In the genomic region with DNA sequence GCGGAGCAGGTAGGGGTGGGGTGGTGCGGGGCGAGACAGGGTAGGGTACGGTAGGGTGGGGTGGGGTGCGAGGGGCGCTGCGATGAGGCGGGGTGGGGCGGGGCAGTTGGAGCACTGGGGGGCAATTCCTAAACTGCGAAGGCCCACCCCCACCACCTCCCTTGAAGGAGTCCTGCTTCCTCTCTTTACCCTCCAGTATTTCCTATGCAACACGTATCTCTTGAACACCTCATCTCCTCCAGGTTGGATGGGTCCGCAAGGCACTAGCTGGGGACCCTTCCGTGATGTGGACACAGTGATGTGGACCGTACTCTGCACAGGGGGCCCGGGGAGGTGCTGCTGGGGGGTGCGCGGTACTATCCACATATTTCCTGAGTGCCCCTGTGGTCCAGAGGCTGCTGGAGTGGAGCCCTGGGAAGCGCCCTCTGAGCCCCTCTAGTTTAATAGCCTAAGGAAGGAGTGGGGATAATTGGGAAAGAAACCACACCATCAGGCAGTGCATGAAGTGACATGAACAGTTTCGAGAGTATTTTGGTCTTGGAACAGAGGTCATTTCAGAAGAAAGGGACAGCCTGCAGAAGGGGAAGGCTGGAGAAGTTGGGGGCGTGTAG, we compare ENCODE assay signal across 8 cellular contexts. TPM values are rescaled to one million over a fixed set of nuclear protein-coding genes. Genes with fewer than 3 reads are reported as not detected.
A peak's percentile ranks its signal among the peaks of the same experiment; 100 is the strongest.
DNase-seq lines count a peak whose midpoint lies in the region; ATAC-seq and TF ChIP-seq lines count a peak whose summit lies in the region.

No MANE protein-coding gene starts in this region.

- 48% methylated on average over 10 of the region's 20 CpGs for WGBS in hepatocyte (ENCODE audit: low lambda C conversion rate, missing lambda C conversion rate)

- no peaks in the 10 kb centered on the region for H3K9me3 Mint-ChIP-seq in activated T-helper 2 cell treated with anti-CD3 and anti-CD28 coated beads, Interferon-gamma antibody, Interleukin-2, Interleukin-4, amounts not matched to agents 10 μg/mL and 5 μg/mL and 100 μg/mL, durations not matched to agents 14 hours and 24 hours and 36 hours
- H3K9me3 Mint-ChIP-seq in stimulated activated naive B cell treated with anti-CD40 and anti-IgM and Interleukin-4, amounts not matched to agents 10 μg/mL and 1 μg/mL and 100 μg/mL, for 72 hours = peaks cover 2 to 3% of the 10 kb centered on the region in 2 donors

- no peaks in the 10 kb centered on the region for H4K20me1 ChIP-seq in hepatocyte (ENCODE audit: insufficient read depth, poor library complexity, severe bottlenecking)

- no peaks in the 10 kb centered on the region for H3K9me2 ChIP-seq in hepatocyte (replicated peaks; ENCODE audit: insufficient read depth)

- H3K4me1 ChIP-seq in hepatocyte (ENCODE audit: insufficient read depth) = peaks cover 13% of the 10 kb centered on the region

- peak overlapping the region; percentile 73 for H3K4me2 ChIP-seq in hepatocyte

- peaks cover 35% of the 10 kb centered on the region for H3K27me3 Mint-ChIP-seq in activated T-helper 2 cell treated with anti-CD3 and anti-CD28 coated beads, Interferon-gamma antibody, Interleukin-2, Interleukin-4, amounts not matched to agents 10 μg/mL and 5 μg/mL and 100 μg/mL, durations not matched to agents 14 hours and 24 hours and 36 hours (ENCODE audit: low read depth)
- peaks cover 9 to 16% of the 10 kb centered on the region in 2 donors for H3K27me3 Mint-ChIP-seq in stimulated activated naive B cell treated with anti-CD40 and anti-IgM and Interleukin-4, amounts not matched to agents 10 μg/mL and 1 μg/mL and 100 μg/mL, for 72 hours

- H3K36me3 ChIP-seq in hepatocyte (replicated peaks; ENCODE audit: insufficient read depth, low read depth) = no peaks in the 10 kb centered on the region

- DNase-seq in NCI-H82 (lab: John Stamatoyannopoulos, UW) (peak; percentile 58), NCI-H82 treated with DMSO at 0.1 percent for 48 hours (lab: John Stamatoyannopoulos, UW; ENCODE audit: unreplicated experiment) (no peak), hepatocyte (ENCODE audit: low spot score) (no peak), amygdala (lab: John Stamatoyannopoulos, UW) (no peak), NCI-H128 (lab: John Stamatoyannopoulos, UW; ENCODE audit: unreplicated experiment) (no peak)
- DNase-seq in activated T-helper 2 cell treated with anti-CD3 and anti-CD28 coated beads, Interferon-gamma antibody, Interleukin-2, Interleukin-4, amounts not matched to agents 10 μg/mL and 5 μg/mL and 100 μg/mL, durations not matched to agents 14 hours and 24 hours and 36 hours (ENCODE audit: low spot score) = no peak
- no peak for DNase-seq in stimulated activated naive B cell treated with anti-CD40 and anti-IgM and Interleukin-4, amounts not matched to agents 10 μg/mL and 1 μg/mL and 100 μg/mL, for 72 hours

- H3K4me1 Mint-ChIP-seq in activated T-helper 2 cell treated with anti-CD3 and anti-CD28 coated beads, Interferon-gamma antibody, Interleukin-2, Interleukin-4, amounts not matched to agents 10 μg/mL and 5 μg/mL and 100 μg/mL, durations not matched to agents 14 hours and 24 hours and 36 hours (ENCODE audit: low read depth) = peaks cover 9% of the 10 kb centered on the region
- H3K4me1 Mint-ChIP-seq in stimulated activated naive B cell treated with anti-CD40 and anti-IgM and Interleukin-4, amounts not matched to agents 10 μg/mL and 1 μg/mL and 100 μg/mL, for 72 hours = peaks cover 9 to 17% of the 10 kb centered on the region in 2 donors

- no peak overlapping the region for H3K27ac Mint-ChIP-seq in activated T-helper 2 cell treated with anti-CD3 and anti-CD28 coated beads, Interferon-gamma antibody, Interleukin-2, Interleukin-4, amounts not matched to agents 10 μg/mL and 5 μg/mL and 100 μg/mL, durations not matched to agents 14 hours and 24 hours and 36 hours
- H3K27ac Mint-ChIP-seq in stimulated activated naive B cell treated with anti-CD40 and anti-IgM and Interleukin-4, amounts not matched to agents 10 μg/mL and 1 μg/mL and 100 μg/mL, for 72 hours = no peak overlapping the region

- peak in 1 of 2 donors; percentile 1 for ATAC-seq in stimulated activated naive B cell treated with anti-CD40 and anti-IgM and Interleukin-4, amounts not matched to agents 10 μg/mL and 1 μg/mL and 100 μg/mL, for 72 hours (replicated peaks)
- no peak for ATAC-seq in HG03108 (IDR thresholded peaks at IDR 0.05; ENCODE audit: unreplicated experiment)

- no peak overlapping the region for H3K27ac ChIP-seq in hepatocyte

- no peaks in the 10 kb centered on the region for H3K36me3 Mint-ChIP-seq in activated T-helper 2 cell treated with anti-CD3 and anti-CD28 coated beads, Interferon-gamma antibody, Interleukin-2, Interleukin-4, amounts not matched to agents 10 μg/mL and 5 μg/mL and 100 μg/mL, durations not matched to agents 14 hours and 24 hours and 36 hours (ENCODE audit: low read depth)
- H3K36me3 Mint-ChIP-seq in stimulated activated naive B cell treated with anti-CD40 and anti-IgM and Interleukin-4, amounts not matched to agents 10 μg/mL and 1 μg/mL and 100 μg/mL, for 72 hours = peaks cover 0 to 3% of the 10 kb centered on the region in 2 donors

- H3K4me3 ChIP-seq in hepatocyte = no peak overlapping the region

- intact Hi-C loops in activated T-helper 2 cell treated with anti-CD3 and anti-CD28 coated beads, Interferon-gamma antibody, Interleukin-2, Interleukin-4, amounts not matched to agents 10 μg/mL and 5 μg/mL and 100 μg/mL, durations not matched to agents 14 hours and 24 hours and 36 hours (cut with micrococcal nuclease) = loop anchor here (5.0 to 10.0 kb wide), 2 partner anchors 180 to 512 kb away; a partner anchor contains a TSS

- no peak for TF ChIP-seq CTCF in hepatocyte (IDR thresholded peaks at IDR 0.05; ENCODE audit: poor library complexity)

- no peaks in the 10 kb centered on the region for H3K27me3 ChIP-seq in hepatocyte

- H3K79me2 ChIP-seq in hepatocyte = no peaks in the 10 kb centered on the region

- no peaks in the 10 kb centered on the region for H3K9me3 ChIP-seq in hepatocyte (ENCODE audit: low read depth)

- no peak overlapping the region for H2AFZ ChIP-seq in hepatocyte

- peak overlapping the region; percentile 76 for H3K4me3 Mint-ChIP-seq in activated T-helper 2 cell treated with anti-CD3 and anti-CD28 coated beads, Interferon-gamma antibody, Interleukin-2, Interleukin-4, amounts not matched to agents 10 μg/mL and 5 μg/mL and 100 μg/mL, durations not matched to agents 14 hours and 24 hours and 36 hours (ENCODE audit: low read depth)
- H3K4me3 Mint-ChIP-seq in stimulated activated naive B cell treated with anti-CD40 and anti-IgM and Interleukin-4, amounts not matched to agents 10 μg/mL and 1 μg/mL and 100 μg/mL, for 72 hours = peak overlapping the region; percentile 69 to 73

RNA-seq across cellular contexts. Expression of a gene that starts 1.1 kb away (rescaled TPM):
- total RNA-seq in activated T-helper 2 cell treated with anti-CD3 and anti-CD28 coated beads, Interferon-gamma antibody, Interleukin-2, Interleukin-4, amounts not matched to agents 10 μg/mL and 5 μg/mL and 100 μg/mL, durations not matched to agents 14 hours and 24 hours and 36 hours = 0.18 and 0.25 TPM in 2 replicates
- 3.5 and 3.7 TPM in 2 replicates for total RNA-seq in hepatocyte
- polyA plus RNA-seq in hepatocyte = 11.0 and 12.3 TPM in 2 replicates
